ENCODE assay signal across 15 cellular contexts in the genomic region with DNA sequence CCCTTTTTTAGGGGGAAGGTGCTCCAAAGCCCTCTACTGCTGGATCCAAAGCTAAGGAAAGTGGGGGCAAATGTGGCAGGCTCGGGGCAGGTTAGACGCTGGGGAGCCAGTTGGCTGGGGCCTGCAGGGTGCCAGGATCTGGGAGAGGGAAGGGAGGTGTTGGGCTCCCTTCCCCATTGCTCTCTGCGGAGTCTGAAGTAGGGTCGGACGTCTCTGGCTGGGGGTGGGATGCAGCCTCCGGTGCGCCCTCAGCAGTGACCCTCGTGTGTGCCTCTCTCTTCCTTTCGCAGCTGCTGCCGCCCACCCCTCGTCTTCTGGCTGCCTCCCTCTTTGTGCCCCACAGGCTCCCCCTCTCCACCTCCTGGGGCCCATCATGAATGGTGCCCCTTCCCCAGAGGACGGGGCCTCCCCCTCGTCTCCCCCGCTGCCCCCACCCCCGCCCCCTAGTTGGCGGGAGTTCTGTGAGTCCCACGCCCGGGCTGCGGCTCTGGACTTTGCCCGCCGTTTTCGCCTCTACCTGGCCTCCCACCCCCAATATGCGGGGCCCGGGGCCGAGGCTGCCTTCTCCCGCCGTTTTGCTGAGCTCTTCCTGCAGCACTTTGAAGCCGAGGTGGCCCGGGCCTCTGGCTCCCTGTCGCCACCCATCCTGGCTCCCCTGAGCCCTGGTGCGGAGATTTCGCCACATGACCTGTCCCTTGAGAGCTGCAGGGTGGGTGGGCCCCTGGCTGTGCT. TPM values are rescaled to one million over a fixed set of nuclear protein-coding genes. Genes with fewer than 3 reads are reported as not detected.
A peak's percentile ranks its signal among the peaks of the same experiment; 100 is the strongest.
DNase-seq lines count a peak whose midpoint lies in the region; ATAC-seq, FAIRE-seq and TF ChIP-seq lines count a peak whose summit lies in the region.
"Had no signal": no experiment of that assay in that cellular context is flagged by ENCODE, and none has a peak within 500 bp of the region (broad histone marks: within the 10 kb centered on the region; RNA-seq: fewer than 3 reads in every experiment).

No MANE protein-coding gene starts in this region.

- H3K4me1 ChIP-seq in skeletal muscle satellite cell (ENCODE audit: control insufficient read depth, insufficient read depth, low read length) = peaks cover 15% of the 10 kb centered on the region

- no peaks in the 10 kb centered on the region for H3K27me3 Mint-ChIP-seq in activated CD8-positive, alpha-beta T cell treated with anti-CD3 and anti-CD28 coated beads for 36 hours
- no peaks in the 10 kb centered on the region for H3K27me3 Mint-ChIP-seq in activated CD8-positive, alpha-beta T cell treated with anti-CD3 and anti-CD28 coated beads, Interleukin-2, amount 10 ng/mL, durations not matched to agents 7 days and 5 days (ENCODE audit: low read depth)
- no peaks in the 10 kb centered on the region for H3K27me3 Mint-ChIP-seq in dendritic cell treated with granulocyte-macrophage colony-stimulating factor and Interleukin-4, amounts not matched to agents 40 ng/mL and 50 ng/mL, for 4 days

- peaks cover 39% of the 10 kb centered on the region for H3K36me3 ChIP-seq in skeletal muscle satellite cell (ENCODE audit: insufficient read depth, low read length)

- CTCF ChIA-PET in activated CD8-positive, alpha-beta T cell treated with anti-CD3 and anti-CD28 coated beads for 36 hours (lab: Charles Lee) = interaction anchor here (0.7 to 5.3 kb wide), 3 partner anchors 8 to 79 kb away, joined by 3 to 39 read pairs (median 28); no protein-coding TSS in a partner anchor
- CTCF ChIA-PET in activated CD8-positive, alpha-beta T cell treated with anti-CD3 and anti-CD28 coated beads, Interleukin-2, amount 10 ng/mL, durations not matched to agents 7 days and 5 days (lab: Charles Lee) = interaction anchor here (1.4 to 4.5 kb wide), 3 partner anchors 7 to 79 kb away, joined by 3 to 30 read pairs (median 7); no protein-coding TSS in a partner anchor

- intact Hi-C loops in activated CD8-positive, alpha-beta T cell treated with anti-CD3 and anti-CD28 coated beads for 36 hours (cut with micrococcal nuclease) = no loop called here
- intact Hi-C loops in dendritic cell treated with granulocyte-macrophage colony-stimulating factor and Interleukin-4, amounts not matched to agents 40 ng/mL and 50 ng/mL, for 4 days (cut with micrococcal nuclease) = loop anchor here (10.0 kb wide), 1 partner anchor 59 kb away; a partner anchor contains a TSS

- H3K4me3 Mint-ChIP-seq in activated CD8-positive, alpha-beta T cell treated with anti-CD3 and anti-CD28 coated beads for 36 hours = no peak overlapping the region
- H3K4me3 Mint-ChIP-seq in activated CD8-positive, alpha-beta T cell treated with anti-CD3 and anti-CD28 coated beads, Interleukin-2, amount 10 ng/mL, durations not matched to agents 7 days and 5 days = no peak overlapping the region
- H3K4me3 Mint-ChIP-seq in dendritic cell treated with granulocyte-macrophage colony-stimulating factor and Interleukin-4, amounts not matched to agents 40 ng/mL and 50 ng/mL, for 4 days = no peak overlapping the region

- POLR2A ChIA-PET in activated CD8-positive, alpha-beta T cell treated with anti-CD3 and anti-CD28 coated beads for 36 hours (lab: Charles Lee) = interaction anchor here (1.3 to 7.4 kb wide), 5 partner anchors 9 to 61 kb away, joined by 3 to 86 read pairs (median 34); a partner anchor contains a TSS
- POLR2A ChIA-PET in activated CD8-positive, alpha-beta T cell treated with anti-CD3 and anti-CD28 coated beads, Interleukin-2, amount 10 ng/mL, durations not matched to agents 7 days and 5 days (lab: Charles Lee) = interaction anchor here (0.7 kb wide), 1 partner anchor 52 kb away, joined by 3 read pairs; no protein-coding TSS in a partner anchor

- peaks cover 14% of the 10 kb centered on the region for H3K36me3 Mint-ChIP-seq in activated CD8-positive, alpha-beta T cell treated with anti-CD3 and anti-CD28 coated beads for 36 hours (ENCODE audit: low read depth)
- H3K36me3 Mint-ChIP-seq in activated CD8-positive, alpha-beta T cell treated with anti-CD3 and anti-CD28 coated beads, Interleukin-2, amount 10 ng/mL, durations not matched to agents 7 days and 5 days (ENCODE audit: low read depth) = peaks cover 28% of the 10 kb centered on the region
- peaks cover 70% of the 10 kb centered on the region for H3K36me3 Mint-ChIP-seq in dendritic cell treated with granulocyte-macrophage colony-stimulating factor and Interleukin-4, amounts not matched to agents 40 ng/mL and 50 ng/mL, for 4 days (ENCODE audit: low read depth)

- ATAC-seq in activated CD8-positive, alpha-beta T cell treated with anti-CD3 and anti-CD28 coated beads for 36 hours = no peak
- ATAC-seq in activated CD8-positive, alpha-beta T cell treated with anti-CD3 and anti-CD28 coated beads, Interleukin-2, amount 10 ng/mL, durations not matched to agents 7 days and 5 days = no peak
- ATAC-seq: activated CD4-positive, CD25-positive, alpha-beta regulatory T cell treated with anti-CD3 and anti-CD28 coated beads, Interleukin-2, amount 50 U/mL, for 24 hours had no signal

- H3K4me2 ChIP-seq in skeletal muscle satellite cell (ENCODE audit: low read length) = peak overlapping the region; percentile 99

- no peak for DNase-seq in activated CD8-positive, alpha-beta T cell treated with anti-CD3 and anti-CD28 coated beads for 36 hours
- no peak for DNase-seq in activated CD8-positive, alpha-beta T cell treated with anti-CD3 and anti-CD28 coated beads, Interleukin-2, amount 10 ng/mL, durations not matched to agents 7 days and 5 days
- no peak for DNase-seq in HTR-8/SVneo (ENCODE audit: insufficient read length, low spot score)
- no peak for DNase-seq in GM03348 (ENCODE audit: low spot score)
- DNase-seq: aorta, COR-L47, mesendoderm, NCI-H1417 treated with DMSO at 0.1 percent for 48 hours, NCI-H510A, OCI-M1, transverse colon had no signal

- H3K9ac ChIP-seq in skeletal muscle satellite cell (ENCODE audit: low read depth, low read length) = peak overlapping the region; percentile 6

- FAIRE-seq in HTR-8/SVneo (lab: Jason Lieb, UNC) = no peak
- FAIRE-seq: A204.1 had no signal

- H3K27me3 ChIP-seq in skeletal muscle satellite cell (ENCODE audit: control insufficient read depth, insufficient read depth, low read length) = no peaks in the 10 kb centered on the region
- H3K27me3 ChIP-seq: transverse colon had no signal

- H3K4me1 Mint-ChIP-seq in activated CD8-positive, alpha-beta T cell treated with anti-CD3 and anti-CD28 coated beads for 36 hours (ENCODE audit: low read depth) = peaks cover 21% of the 10 kb centered on the region
- H3K4me1 Mint-ChIP-seq in activated CD8-positive, alpha-beta T cell treated with anti-CD3 and anti-CD28 coated beads, Interleukin-2, amount 10 ng/mL, durations not matched to agents 7 days and 5 days (ENCODE audit: low read depth) = peaks cover 31% of the 10 kb centered on the region
- H3K4me1 Mint-ChIP-seq in dendritic cell treated with granulocyte-macrophage colony-stimulating factor and Interleukin-4, amounts not matched to agents 40 ng/mL and 50 ng/mL, for 4 days (ENCODE audit: low read depth) = peaks cover 26% of the 10 kb centered on the region

- TF ChIP-seq CTCF in activated CD8-positive, alpha-beta T cell treated with anti-CD3 and anti-CD28 coated beads for 36 hours (IDR thresholded peaks at IDR 0.05) = no peak

- H3K27ac Mint-ChIP-seq in activated CD8-positive, alpha-beta T cell treated with anti-CD3 and anti-CD28 coated beads for 36 hours = peak overlapping the region; percentile 1
- H3K27ac Mint-ChIP-seq in activated CD8-positive, alpha-beta T cell treated with anti-CD3 and anti-CD28 coated beads, Interleukin-2, amount 10 ng/mL, durations not matched to agents 7 days and 5 days = no peak overlapping the region
- H3K27ac Mint-ChIP-seq in dendritic cell treated with granulocyte-macrophage colony-stimulating factor and Interleukin-4, amounts not matched to agents 40 ng/mL and 50 ng/mL, for 4 days = peak overlapping the region; percentile 41

- no peaks in the 10 kb centered on the region for H3K9me3 ChIP-seq in skeletal muscle satellite cell (replicated peaks; ENCODE audit: low read length)
- H3K9me3 ChIP-seq: transverse colon had no signal

- H3K4me3 ChIP-seq in skeletal muscle satellite cell (ENCODE audit: low read length) = no peak overlapping the region

- H3K9me3 Mint-ChIP-seq in activated CD8-positive, alpha-beta T cell treated with anti-CD3 and anti-CD28 coated beads for 36 hours = no peaks in the 10 kb centered on the region
- no peaks in the 10 kb centered on the region for H3K9me3 Mint-ChIP-seq in activated CD8-positive, alpha-beta T cell treated with anti-CD3 and anti-CD28 coated beads, Interleukin-2, amount 10 ng/mL, durations not matched to agents 7 days and 5 days (ENCODE audit: insufficient read depth)
- H3K9me3 Mint-ChIP-seq in dendritic cell treated with granulocyte-macrophage colony-stimulating factor and Interleukin-4, amounts not matched to agents 40 ng/mL and 50 ng/mL, for 4 days = no peaks in the 10 kb centered on the region

RNA-seq across cellular contexts. Expression of a gene that starts 2.2 kb away (rescaled TPM):
- 10 to 100 TPM; 31.2 to 31.5 TPM for total RNA-seq in activated CD8-positive, alpha-beta T cell treated with anti-CD3 and anti-CD28 coated beads for 36 hours
- total RNA-seq in activated CD8-positive, alpha-beta T cell treated with anti-CD3 and anti-CD28 coated beads, Interleukin-2, amount 10 ng/mL, durations not matched to agents 7 days and 5 days = 10 to 100 TPM; 47.8 to 52.2 TPM
- 12.2 and 14.6 TPM in 2 replicates for total RNA-seq in skeletal muscle satellite cell (2012; rRNA removed)

RNA-seq across cellular contexts. Expression of a gene that starts 12.4 kb away (rescaled TPM):
- total RNA-seq in activated CD8-positive, alpha-beta T cell treated with anti-CD3 and anti-CD28 coated beads for 36 hours = 1 to 10 TPM; 2.1 to 2.5 TPM
- total RNA-seq in activated CD8-positive, alpha-beta T cell treated with anti-CD3 and anti-CD28 coated beads, Interleukin-2, amount 10 ng/mL, durations not matched to agents 7 days and 5 days = 1 to 10 TPM; 1.8 to 2.1 TPM
- total RNA-seq in skeletal muscle satellite cell (2012; rRNA removed) = 0.44 and 0.51 TPM in 2 replicates

RNA-seq across cellular contexts. Expression of a gene that starts 19.7 kb away (rescaled TPM):
- total RNA-seq in activated CD8-positive, alpha-beta T cell treated with anti-CD3 and anti-CD28 coated beads for 36 hours = 100 to 1,000 TPM; 309 to 323 TPM
- total RNA-seq in activated CD8-positive, alpha-beta T cell treated with anti-CD3 and anti-CD28 coated beads, Interleukin-2, amount 10 ng/mL, durations not matched to agents 7 days and 5 days = 100 to 1,000 TPM; 150 to 153 TPM
- 133 and 134 TPM in 2 replicates for total RNA-seq in skeletal muscle satellite cell (2012; rRNA removed)

RNA-seq across cellular contexts. Expression of a gene that starts 43.1 kb away (rescaled TPM):
- 100 to 1,000 TPM; 322 to 333 TPM for total RNA-seq in activated CD8-positive, alpha-beta T cell treated with anti-CD3 and anti-CD28 coated beads for 36 hours
- total RNA-seq in activated CD8-positive, alpha-beta T cell treated with anti-CD3 and anti-CD28 coated beads, Interleukin-2, amount 10 ng/mL, durations not matched to agents 7 days and 5 days = 100 to 1,000 TPM; 256 to 269 TPM
- total RNA-seq in skeletal muscle satellite cell (2012; rRNA removed) = 42.2 and 43.6 TPM in 2 replicates

RNA-seq across cellular contexts. Expression of a gene that starts 59.1 kb away (rescaled TPM):
- 10 to 100 TPM; 13.1 to 14.0 TPM for total RNA-seq in activated CD8-positive, alpha-beta T cell treated with anti-CD3 and anti-CD28 coated beads for 36 hours
- total RNA-seq in activated CD8-positive, alpha-beta T cell treated with anti-CD3 and anti-CD28 coated beads, Interleukin-2, amount 10 ng/mL, durations not matched to agents 7 days and 5 days = 10 to 100 TPM; 22.5 to 23.2 TPM
- total RNA-seq in skeletal muscle satellite cell (2012; rRNA removed) = 21.2 and 26.9 TPM in 2 replicates
